13 cellular contexts compared by ENCODE assay signal in genomic region chr1:234716907-234717375, GRCh38.
DNase-seq lines count a peak whose midpoint lies in the region; ATAC-seq and TF ChIP-seq lines count a peak whose summit lies in the region.
"Had no signal": no experiment of that assay in that cellular context is flagged by ENCODE, and none has a peak within 500 bp of the region (broad histone marks: within the 10 kb centered on the region; RNA-seq: fewer than 3 reads in every experiment).

No MANE protein-coding gene starts in this region.

- no peak overlapping the region for H3K27ac Mint-ChIP-seq in naive thymus-derived CD8-positive, alpha-beta T cell
- H3K27ac Mint-ChIP-seq in activated CD4-positive, alpha-beta memory T cell treated with anti-CD3 and anti-CD28 coated beads for 36 hours, result no peak overlapping the region
- H3K27ac Mint-ChIP-seq: B cell had no signal

- POLR2A ChIA-PET in naive thymus-derived CD8-positive, alpha-beta T cell (lab: Charles Lee), result interaction anchor here (1.5 kb wide), 1 partner anchor 105 kb away, joined by 5 read pairs; no protein-coding TSS in a partner anchor
- POLR2A ChIA-PET in activated CD4-positive, alpha-beta memory T cell treated with anti-CD3 and anti-CD28 coated beads for 36 hours (lab: Charles Lee), result no interaction called here

- no peak for ATAC-seq in naive thymus-derived CD8-positive, alpha-beta T cell
- no peak for ATAC-seq in foreskin keratinocyte
- ATAC-seq: activated naive CD4-positive, alpha-beta T cell treated with anti-CD3 and anti-CD28 coated beads, Interleukin-2, amount 50 U/mL, for 72 hours had no signal

- 39% methylated on average over 15 of the region's 15 CpGs for WGBS in prostate gland

- no peaks in the 10 kb centered on the region for H3K36me3 ChIP-seq in prostate gland
- H3K36me3 ChIP-seq: SJCRH30 had no signal

- CTCF ChIA-PET in activated CD4-positive, alpha-beta memory T cell treated with anti-CD3 and anti-CD28 coated beads for 36 hours (lab: Charles Lee), result interaction anchor here (1.1 kb wide), 1 partner anchor 105 kb away, joined by 3 read pairs; no protein-coding TSS in a partner anchor

- no peak for TF ChIP-seq POLR2A in prostate gland (IDR thresholded peaks at IDR 0.05)

- no peaks in the 10 kb centered on the region for H3K36me3 Mint-ChIP-seq in naive thymus-derived CD8-positive, alpha-beta T cell
- H3K36me3 Mint-ChIP-seq in activated CD4-positive, alpha-beta memory T cell treated with anti-CD3 and anti-CD28 coated beads for 36 hours, result no peaks in the 10 kb centered on the region

- H3K27me3 ChIP-seq in prostate gland (replicated peaks; ENCODE audit: insufficient read depth) (no peaks in the 10 kb centered on the region), foreskin keratinocyte (no peaks in the 10 kb centered on the region)
- H3K27me3 ChIP-seq: SJCRH30 had no signal

- H3K4me3 ChIP-seq in AG10803 (ENCODE audit: low read length), result no peak overlapping the region
- no peak overlapping the region for H3K4me3 ChIP-seq in prostate gland
- H3K4me3 ChIP-seq: SJCRH30 had no signal

- no peaks in the 10 kb centered on the region for H3K9me3 ChIP-seq in prostate gland
- H3K9me3 ChIP-seq: SJCRH30 had no signal

- no peaks in the 10 kb centered on the region for H3K27me3 Mint-ChIP-seq in naive thymus-derived CD8-positive, alpha-beta T cell
- no peaks in the 10 kb centered on the region for H3K27me3 Mint-ChIP-seq in activated CD4-positive, alpha-beta memory T cell treated with anti-CD3 and anti-CD28 coated beads for 36 hours
- H3K27me3 Mint-ChIP-seq: B cell had no signal

- DNase-seq in AG10803 (ENCODE audit: low read depth) (peak; percentile 37), RPMI7951 (ENCODE audit: low read depth) (peak; percentile 40), islet precursor cell (peak; percentile 60), prostate gland (ENCODE audit: low spot score) (no peak), NCI-H774 (lab: John Stamatoyannopoulos, UW) (no peak), foreskin keratinocyte (no peak)
- no peak for DNase-seq in naive thymus-derived CD8-positive, alpha-beta T cell
- no peak for DNase-seq in activated CD4-positive, alpha-beta memory T cell treated with anti-CD3 and anti-CD28 coated beads for 36 hours
- DNase-seq: activated CD4-positive, alpha-beta T cell treated with anti-CD3 and anti-CD28 coated beads, Interleukin-2, amount 50 U/mL, for 1 hour; NCI-H1436; SJCRH30 had no signal

- H3K4me1 ChIP-seq in prostate gland (replicated peaks) (peaks cover 8% of the 10 kb centered on the region), foreskin keratinocyte (no peaks in the 10 kb centered on the region)

- TF ChIP-seq CTCF in AG10803 (conservative IDR thresholded peaks at IDR 0.05; ENCODE audit: low read length) (no peak), prostate gland (IDR thresholded peaks at IDR 0.05) (no peak), foreskin keratinocyte (conservative IDR thresholded peaks at IDR 0.05) (no peak)

- H3K4me1 Mint-ChIP-seq in naive thymus-derived CD8-positive, alpha-beta T cell, result peaks cover 11 to 21% (median 15%) of the 10 kb centered on the region in 4 donors
- peaks cover 8% of the 10 kb centered on the region for H3K4me1 Mint-ChIP-seq in activated CD4-positive, alpha-beta memory T cell treated with anti-CD3 and anti-CD28 coated beads for 36 hours (ENCODE audit: low read depth)
- H3K4me1 Mint-ChIP-seq: B cell had no signal

- no peak overlapping the region for H3K4me3 Mint-ChIP-seq in naive thymus-derived CD8-positive, alpha-beta T cell
- H3K4me3 Mint-ChIP-seq in activated CD4-positive, alpha-beta memory T cell treated with anti-CD3 and anti-CD28 coated beads for 36 hours, result no peak overlapping the region
- H3K4me3 Mint-ChIP-seq: B cell had no signal

- H3K9me3 Mint-ChIP-seq in naive thymus-derived CD8-positive, alpha-beta T cell, result no peaks in the 10 kb centered on the region
- H3K9me3 Mint-ChIP-seq in activated CD4-positive, alpha-beta memory T cell treated with anti-CD3 and anti-CD28 coated beads for 36 hours, result no peaks in the 10 kb centered on the region

- H3K27ac ChIP-seq in prostate gland (peak overlapping the region; percentile 70 to 95), foreskin keratinocyte (no peak overlapping the region)
- H3K27ac ChIP-seq: SJCRH30 had no signal

- intact Hi-C loops in prostate gland (cut with DNase I), result no loop called here
- intact Hi-C loops in activated CD4-positive, alpha-beta memory T cell treated with anti-CD3 and anti-CD28 coated beads for 36 hours (cut with micrococcal nuclease), result no loop called here

Comparison
In these comparisons a context has a peak if more than half of its experiments do, and no peak if none do; other contexts are left out.
1. DNase-seq: peak in AG10803 (single experiment), RPMI7951 (single experiment) and islet precursor cell (single experiment); none in prostate gland (single experiment), naive thymus-derived CD8-positive, alpha-beta T cell (0 of 10), activated CD4-positive, alpha-beta memory T cell treated with anti-CD3 and anti-CD28 coated beads for 36 hours (single experiment), NCI-H774 (single experiment) and foreskin keratinocyte (0 of 2).